1 cellular context compared by ENCODE assay signal in genomic region chr19:29525901-29526729, GRCh38.
TF ChIP-seq lines count a peak whose summit lies in the region.

Gene VSTM2B, plus strand, starts transcription at chr19:29525994. Its CDS starts 590 bp downstream, at chr19:29526584.

TF ChIP-seq in SK-N-SH, 30 proteins besides CTCF, POLR2A, EP300 and RAD21 (continued from another document):
- TF ChIP-seq MAX (IDR thresholded peaks at IDR 0.05; ENCODE audit: low read depth) (no peak), FOXM1 (IDR thresholded peaks at IDR 0.05; ENCODE audit: low read depth) (no peak), ZBTB33 (IDR thresholded peaks at IDR 0.05; ENCODE audit: borderline replicate concordance, low read depth) (no peak), REST (IDR thresholded peaks at IDR 0.05; ENCODE audit: low read depth, low read length) (no peak), NFIC (IDR thresholded peaks at IDR 0.05; ENCODE audit: borderline replicate concordance) (no peak), ELF1 (IDR thresholded peaks at IDR 0.05) (no peak), RCOR1 (IDR thresholded peaks at IDR 0.05; ENCODE audit: low read length) (no peak)
